Comparison of ENCODE assay signal across 24 cellular contexts in genomic region chr1:110584045-110584444, GRCh38. TPM values are rescaled to one million over a fixed set of nuclear protein-coding genes. Genes with fewer than 3 reads are reported as not detected.
DNase-seq lines count a peak whose midpoint lies in the region; ATAC-seq and TF ChIP-seq lines count a peak whose summit lies in the region.
"Had no signal": no experiment of that assay in that cellular context is flagged by ENCODE, and none has a peak within 500 bp of the region (broad histone marks: within the 10 kb centered on the region; RNA-seq: fewer than 3 reads in every experiment).

No MANE protein-coding gene starts in this region.

- no peaks in the 10 kb centered on the region for H4K20me1 ChIP-seq in Karpas-422 (ENCODE audit: insufficient read depth, low read depth, low read length)
- H4K20me1 ChIP-seq: BLaER1 had no signal

- no peak for DNase-seq in Karpas-422
- peak; percentile 46 for DNase-seq in coronary artery (ENCODE audit: low spot score)
- DNase-seq in neural crest cell (ENCODE audit: low read depth, low spot score), result no peak
- DNase-seq in OCI-M2 (lab: John Stamatoyannopoulos, UW; ENCODE audit: unreplicated experiment), result no peak
- DNase-seq: 8988T; ACHN; BE2C; C1 segment of cervical spinal cord; CD4-positive, alpha-beta memory T cell; CD4-positive, CD25-positive, alpha-beta regulatory T cell; CD8-positive, alpha-beta memory T cell; COR-L47; DMS 273 treated with DMSO at 0.1 percent for 48 hours; DMS153; DMS53; DMS79; DND-41; EL; GDM1 had no signal

- no peaks in the 10 kb centered on the region for H3K9me2 ChIP-seq in Karpas-422 (replicated peaks; ENCODE audit: insufficient read depth, low read length)

- H3K4me1 Mint-ChIP-seq in neural crest cell, result peaks cover 23% of the 10 kb centered on the region
- H3K4me1 Mint-ChIP-seq: CD14-positive monocyte; CD4-positive, alpha-beta memory T cell; CD4-positive, CD25-positive, alpha-beta regulatory T cell; CD8-positive, alpha-beta memory T cell had no signal

- H3K4me3 Mint-ChIP-seq in neural crest cell, result no peak overlapping the region
- H3K4me3 Mint-ChIP-seq: CD14-positive monocyte; CD4-positive, alpha-beta memory T cell; CD4-positive, CD25-positive, alpha-beta regulatory T cell; CD8-positive, alpha-beta memory T cell had no signal

- no peaks in the 10 kb centered on the region for H3K36me3 ChIP-seq in Karpas-422 (ENCODE audit: insufficient read depth, low read length)
- H3K36me3 ChIP-seq: BE2C, BLaER1 had no signal

- H3K4me3 ChIP-seq in Karpas-422 (ENCODE audit: low read length) (0 out of 2 replicates have a peak overlapping the region, but pooled peaks have one; percentile 11), coronary artery (no peak overlapping the region)
- H3K4me3 ChIP-seq: BLaER1, GM12878 had no signal

- H3K9me3 Mint-ChIP-seq in neural crest cell, result peaks cover 8% of the 10 kb centered on the region
- H3K9me3 Mint-ChIP-seq: CD8-positive, alpha-beta memory T cell had no signal

- peaks cover 69% of the 10 kb centered on the region for H3K4me1 ChIP-seq in Karpas-422 (ENCODE audit: low read length)
- H3K4me1 ChIP-seq: BE2C, BLaER1 had no signal

- peak overlapping the region; percentile 23 for H3K27ac Mint-ChIP-seq in neural crest cell (ENCODE audit: unreplicated experiment)
- H3K27ac Mint-ChIP-seq: CD14-positive monocyte; CD4-positive, alpha-beta memory T cell; CD4-positive, CD25-positive, alpha-beta regulatory T cell; CD8-positive, alpha-beta memory T cell had no signal

- peaks cover 4% of the 10 kb centered on the region for H3K27me3 Mint-ChIP-seq in neural crest cell (ENCODE audit: low read depth)

- no peaks in the 10 kb centered on the region for H3K79me2 ChIP-seq in Karpas-422 (ENCODE audit: low read length)

- ATAC-seq in GM19395 (IDR thresholded peaks at IDR 0.05; ENCODE audit: unreplicated experiment), result no peak
- ATAC-seq: GM12878 had no signal

- H3K9me3 ChIP-seq in Karpas-422 (ENCODE audit: low read length), result no peaks in the 10 kb centered on the region
- H3K9me3 ChIP-seq: BE2C, BLaER1 had no signal

- no peak overlapping the region; the same call in 1 of the 2 replicates for H3K9ac ChIP-seq in Karpas-422 (ENCODE audit: low read length)
- H3K9ac ChIP-seq: BLaER1 had no signal

- H3K27ac ChIP-seq in Karpas-422 (ENCODE audit: low read length) (peak overlapping the region; percentile 71), coronary artery (no peak overlapping the region)
- H3K27ac ChIP-seq: BLaER1 had no signal

- H3K36me3 Mint-ChIP-seq in neural crest cell (ENCODE audit: low read depth), result no peaks in the 10 kb centered on the region
- H3K36me3 Mint-ChIP-seq: CD14-positive monocyte; CD4-positive, alpha-beta memory T cell; CD4-positive, CD25-positive, alpha-beta regulatory T cell; CD8-positive, alpha-beta memory T cell had no signal

- peak overlapping the region; percentile 74 for H3K4me2 ChIP-seq in Karpas-422 (ENCODE audit: low read depth, low read length, poor library complexity, severe bottlenecking)
- H3K4me2 ChIP-seq: BLaER1 had no signal

- no peaks in the 10 kb centered on the region; the same call in 1 of the 2 replicates for H3K27me3 ChIP-seq in Karpas-422 (ENCODE audit: low read length)
- H3K27me3 ChIP-seq: BLaER1 had no signal

- no peak overlapping the region for H2AFZ ChIP-seq in Karpas-422 (ENCODE audit: low read length)

- TF ChIP-seq CTCF in coronary artery (IDR thresholded peaks at IDR 0.05) (no peak), neural crest cell (conservative IDR thresholded peaks at IDR 0.05) (no peak)

RNA-seq across cellular contexts. Expression of gene KCNA2, which starts 22.1 kb away (rescaled TPM):
- not detected in 2 replicates for total RNA-seq in Karpas-422 (2014; rRNA removed; shearing (Covaris generic); ENCODE audit: low replicate concordance)
- total RNA-seq in neural crest cell, result 2.5 and 2.8 TPM in 2 replicates
- total RNA-seq: G401 had no signal
